Comparison of ENCODE assay signal across 11 cellular contexts in the genomic region with DNA sequence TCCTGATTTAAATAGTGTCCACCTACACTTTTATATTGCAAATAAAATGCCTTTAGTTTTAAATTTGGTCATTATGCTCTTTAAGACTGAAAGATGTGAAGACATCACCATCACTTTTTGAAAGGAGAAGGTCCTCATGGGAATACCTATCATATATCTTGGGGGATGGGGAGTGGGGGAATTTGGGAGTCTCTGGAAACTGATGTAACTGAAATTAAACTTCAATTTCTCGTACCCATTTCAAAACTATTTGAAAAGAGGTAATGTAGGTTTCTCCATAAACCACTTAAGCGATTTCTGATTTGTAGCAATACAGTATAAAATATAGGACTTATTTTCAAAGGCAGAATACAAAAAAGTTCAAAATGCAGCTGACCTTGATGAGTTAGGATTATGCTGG. TPM values are rescaled to one million over a fixed set of nuclear protein-coding genes. Genes with fewer than 3 reads are reported as not detected.
DNase-seq lines count a peak whose midpoint lies in the region; ATAC-seq, FAIRE-seq and TF ChIP-seq lines count a peak whose summit lies in the region.
"Had no signal": no experiment of that assay in that cellular context is flagged by ENCODE, and none has a peak within 500 bp of the region (broad histone marks: within the 10 kb centered on the region; RNA-seq: fewer than 3 reads in every experiment).

No MANE protein-coding gene starts in this region.

- TF ChIP-seq CTCF in WI38 (IDR thresholded peaks at IDR 0.05; ENCODE audit: low read depth, low read length) = no peak
- TF ChIP-seq CTCF in glutamatergic neuron (IDR thresholded peaks at IDR 0.05; ENCODE audit: partially characterized antibody, unreplicated experiment) = no peak
- no peak for TF ChIP-seq CTCF in mucosa of descending colon (IDR thresholded peaks at IDR 0.05)

- H3K4me1 Mint-ChIP-seq in activated T-cell treated with anti-CD3 and anti-CD28 coated beads, Interleukin-2, amount 50 U/mL, for 72 hours (ENCODE audit: low read depth) = peaks cover 44% of the 10 kb centered on the region
- peaks cover 9% of the 10 kb centered on the region for H3K4me1 Mint-ChIP-seq in glutamatergic neuron (ENCODE audit: low read depth, unreplicated experiment)
- H3K4me1 Mint-ChIP-seq in stimulated activated naive CD8-positive, alpha-beta T cell treated with anti-CD3 and anti-CD28 coated beads, Interleukin-15, amount 100 ng/mL, for 72 hours = peaks cover 28% of the 10 kb centered on the region

- intact Hi-C loops in mucosa of descending colon (cut with DNase I, micrococcal nuclease) = no loop called here

- H3K27ac Mint-ChIP-seq in activated T-cell treated with anti-CD3 and anti-CD28 coated beads, Interleukin-2, amount 50 U/mL, for 72 hours = peak overlapping the region; percentile 52
- no peak overlapping the region for H3K27ac Mint-ChIP-seq in glutamatergic neuron (ENCODE audit: unreplicated experiment)
- H3K27ac Mint-ChIP-seq in stimulated activated naive CD8-positive, alpha-beta T cell treated with anti-CD3 and anti-CD28 coated beads, Interleukin-15, amount 100 ng/mL, for 72 hours = no peak overlapping the region

- H3K4me3 ChIP-seq in WI38 (ENCODE audit: low read depth, low read length) (peak overlapping the region; percentile 98), mucosa of descending colon (no peak overlapping the region)

- no peaks in the 10 kb centered on the region for H3K36me3 ChIP-seq in mucosa of descending colon (ENCODE audit: low read depth)

- ATAC-seq in activated T-cell treated with anti-CD3 and anti-CD28 coated beads, Interleukin-2, amount 50 U/mL, for 72 hours (replicated peaks in 1 of 2) = no peak
- no peak for ATAC-seq in stimulated activated naive CD8-positive, alpha-beta T cell treated with anti-CD3 and anti-CD28 coated beads, Interleukin-15, amount 100 ng/mL, for 72 hours
- ATAC-seq in mucosa of descending colon = no peak

- FAIRE-seq in RCC 7860 (lab: Jason Lieb, UNC) = no peak
- FAIRE-seq: D721Med had no signal

- no peak for DNase-seq in activated T-cell treated with anti-CD3 and anti-CD28 coated beads, Interleukin-2, amount 50 U/mL, for 72 hours
- no peak for DNase-seq in activated T-cell treated with anti-CD3 and anti-CD28 coated beads, Interleukin-2, amount 50 U/mL, for 48 hours
- DNase-seq in glutamatergic neuron (no peak), mucosa of descending colon (no peak), RCC 7860 (ENCODE audit: low spot score) (no peak)
- no peak for DNase-seq in stimulated activated naive CD8-positive, alpha-beta T cell treated with anti-CD3 and anti-CD28 coated beads, Interleukin-15, amount 100 ng/mL, for 72 hours
- DNase-seq in activated CD8-positive, alpha-beta memory T cell treated with anti-CD3 and anti-CD28 coated beads for 24 hours = no peak
- DNase-seq: dermis blood vessel endothelial cell, NCI-H1048 had no signal

- peaks cover 19% of the 10 kb centered on the region for H3K4me1 ChIP-seq in mucosa of descending colon (ENCODE audit: low read depth)

- H3K9me3 ChIP-seq in mucosa of descending colon = peaks cover 9% of the 10 kb centered on the region

- peaks cover 8 to 12% of the 10 kb centered on the region in 2 donors for H3K9me3 Mint-ChIP-seq in activated T-cell treated with anti-CD3 and anti-CD28 coated beads, Interleukin-2, amount 50 U/mL, for 72 hours
- peaks cover 13% of the 10 kb centered on the region for H3K9me3 Mint-ChIP-seq in glutamatergic neuron (ENCODE audit: unreplicated experiment)
- H3K9me3 Mint-ChIP-seq in stimulated activated naive CD8-positive, alpha-beta T cell treated with anti-CD3 and anti-CD28 coated beads, Interleukin-15, amount 100 ng/mL, for 72 hours = peaks cover 22 to 25% of the 10 kb centered on the region in 2 donors

- H3K27me3 Mint-ChIP-seq in activated T-cell treated with anti-CD3 and anti-CD28 coated beads, Interleukin-2, amount 50 U/mL, for 72 hours (ENCODE audit: low read depth) = no peaks in the 10 kb centered on the region
- peaks cover 2% of the 10 kb centered on the region for H3K27me3 Mint-ChIP-seq in glutamatergic neuron (ENCODE audit: unreplicated experiment)
- H3K27me3 Mint-ChIP-seq in stimulated activated naive CD8-positive, alpha-beta T cell treated with anti-CD3 and anti-CD28 coated beads, Interleukin-15, amount 100 ng/mL, for 72 hours = no peaks in the 10 kb centered on the region

- H3K36me3 Mint-ChIP-seq in activated T-cell treated with anti-CD3 and anti-CD28 coated beads, Interleukin-2, amount 50 U/mL, for 72 hours (ENCODE audit: insufficient read depth in 2 of 2) = peaks cover 21 to 33% of the 10 kb centered on the region in 2 donors
- peaks cover 22% of the 10 kb centered on the region for H3K36me3 Mint-ChIP-seq in glutamatergic neuron (ENCODE audit: unreplicated experiment)

- H3K4me3 Mint-ChIP-seq in activated T-cell treated with anti-CD3 and anti-CD28 coated beads, Interleukin-2, amount 50 U/mL, for 72 hours = peak overlapping the region; percentile 77 to 99
- peak overlapping the region; percentile 98 for H3K4me3 Mint-ChIP-seq in glutamatergic neuron (ENCODE audit: unreplicated experiment)
- H3K4me3 Mint-ChIP-seq in stimulated activated naive CD8-positive, alpha-beta T cell treated with anti-CD3 and anti-CD28 coated beads, Interleukin-15, amount 100 ng/mL, for 72 hours = peak overlapping the region; percentile 55 to 63

RNA-seq across cellular contexts. Expression of a gene that starts 0.9 kb away (rescaled TPM):
- 1 to 10 TPM; 4.0 to 4.9 TPM for total RNA-seq in activated T-cell treated with anti-CD3 and anti-CD28 coated beads, Interleukin-2, amount 50 U/mL, for 72 hours
- total RNA-seq in glutamatergic neuron (ENCODE audit: unreplicated experiment) (27.9 TPM), mucosa of descending colon (10 to 100 TPM in 1 of 3 donors, 1 to 10 TPM in 2; 4.7 to 13.4 (median 4.8) TPM)

RNA-seq across cellular contexts. Expression of a gene that starts 2.2 kb away (rescaled TPM):
- 10 to 100 TPM; 39.3 to 48.7 TPM for total RNA-seq in activated T-cell treated with anti-CD3 and anti-CD28 coated beads, Interleukin-2, amount 50 U/mL, for 72 hours
- 21.5 TPM for total RNA-seq in glutamatergic neuron (ENCODE audit: unreplicated experiment)
- 10 to 100 TPM; 27.3 to 37.0 (median 35.7) TPM for total RNA-seq in mucosa of descending colon
